ENCODE assay signal across 12 cellular contexts in the genomic region with DNA sequence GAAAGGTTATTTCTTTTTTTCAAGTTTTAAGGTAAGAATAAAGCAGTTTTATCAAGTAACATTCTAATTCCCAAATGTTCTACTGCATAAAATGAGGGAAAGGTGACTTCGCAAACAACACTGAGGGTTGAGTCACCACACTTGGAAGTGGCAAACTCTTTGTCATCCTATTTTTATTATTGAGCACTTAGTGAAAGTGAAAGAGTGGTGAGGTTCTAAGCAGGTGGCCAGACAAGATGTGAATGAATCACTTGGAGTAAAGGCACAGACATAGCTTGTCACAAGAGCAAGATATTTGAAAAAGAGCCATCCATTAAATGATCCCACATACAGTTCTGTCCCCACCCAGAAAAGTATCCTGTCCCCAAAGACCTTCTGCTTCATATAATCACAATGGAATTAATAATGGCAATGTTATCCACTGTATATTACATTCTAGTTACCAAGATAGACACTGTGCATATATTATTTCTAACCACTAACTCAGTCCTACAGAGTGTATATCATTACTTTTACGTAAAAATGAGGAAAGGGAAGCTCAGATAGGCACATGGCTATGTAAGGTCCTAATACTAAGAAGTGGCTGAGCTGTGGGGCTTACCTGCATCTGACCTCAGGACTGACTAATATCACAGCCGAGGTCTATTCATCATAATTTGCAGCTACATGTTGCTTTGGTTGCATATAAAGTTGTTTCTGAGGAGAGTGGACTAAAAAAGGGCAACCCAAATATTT.
A peak's percentile ranks its signal among the peaks of the same experiment; 100 is the strongest.
DNase-seq lines count a peak whose midpoint lies in the region; ATAC-seq, FAIRE-seq and TF ChIP-seq lines count a peak whose summit lies in the region.
"Had no signal": no experiment of that assay in that cellular context is flagged by ENCODE, and none has a peak within 500 bp of the region (broad histone marks: within the 10 kb centered on the region; RNA-seq: fewer than 3 reads in every experiment).

No MANE protein-coding gene starts in this region.

- H3K9ac ChIP-seq in GM12878 (ENCODE audit: control insufficient read depth, insufficient read depth, low read length), result no peak overlapping the region
- no peak overlapping the region for H3K9ac ChIP-seq in HepG2 (ENCODE audit: insufficient read depth, low read depth, low read length)

- CTCF ChIA-PET in GM12878 (lab: Yijun Ruan, JAX) (no interaction called here), HepG2 (lab: Yijun Ruan, JAX; ENCODE audit: low intra/inter-chr PET ratio, low total read pairs) (no interaction called here)

- H3K9me3 ChIP-seq in GM12878 (replicated peaks; ENCODE audit: control insufficient read depth, insufficient read depth, low read length), result no peaks in the 10 kb centered on the region
- peaks cover 5% of the 10 kb centered on the region; the same call in 1 of the 2 replicates for H3K9me3 ChIP-seq in HepG2 (ENCODE audit: low read length)
- H3K9me3 ChIP-seq: SJSA1 had no signal

- intact Hi-C loops in GM12878 (cut with micrococcal nuclease; ENCODE audit: unreplicated experiment), result no loop called here
- intact Hi-C loops in HepG2 (cut with micrococcal nuclease; ENCODE audit: unreplicated experiment), result no loop called here

- H3K4me3 ChIP-seq in GM12878 (no peak overlapping the region), HepG2 (replicated peaks in 1 of 3; ENCODE audit: insufficient read depth in 1 of 3, low read depth in 2 of 3, low read length in 3 of 3) (no peak overlapping the region)
- H3K4me3 ChIP-seq: SJSA1 had no signal

- H3K27me3 Mint-ChIP-seq in mesothelial cell of epicardium (ENCODE audit: low read depth), result no peaks in the 10 kb centered on the region

- no peak overlapping the region for H3K27ac Mint-ChIP-seq in mesothelial cell of epicardium
- H3K27ac Mint-ChIP-seq: CD14-positive monocyte had no signal

- ATAC-seq in GM18498 (IDR thresholded peaks at IDR 0.05; ENCODE audit: unreplicated experiment) (peak; percentile 99), GM21390 (IDR thresholded peaks at IDR 0.05; ENCODE audit: unreplicated experiment) (peak; percentile 99), HG03097 (IDR thresholded peaks at IDR 0.05; ENCODE audit: low FRiP score, unreplicated experiment) (peak; percentile 89), GM12878 (peak; percentile 95), HepG2 (no peak)

- POLR2A ChIA-PET in GM12878 (lab: Charles Lee) (no interaction called here), HepG2 (lab: Yijun Ruan, JAX) (no interaction called here)

- peaks cover 11% of the 10 kb centered on the region for H3K9me3 Mint-ChIP-seq in mesothelial cell of epicardium

- TF ChIP-seq RAD21 in GM12878 (IDR thresholded peaks at IDR 0.05; ENCODE audit: insufficient read depth, low read depth, low read length) (no peak), HepG2 (CRISPR knock-in tag; IDR thresholded peaks at IDR 0.05) (no peak)

- RAD21 ChIA-PET in GM12878 (lab: Charles Lee; ENCODE audit: unreplicated experiment), result interaction anchor here (0.9 to 1.0 kb wide), 2 partner anchors 115 to 270 kb away, joined by 3 read pairs; no protein-coding TSS in a partner anchor

- H3K4me2 ChIP-seq in GM12878 (ENCODE audit: control insufficient read depth, insufficient read depth) (peak overlapping the region; percentile 59), HepG2 (ENCODE audit: low read depth, low read length) (no peak overlapping the region)

- TF ChIP-seq EP300 in GM12878 (IDR thresholded peaks at IDR 0.05; ENCODE audit: borderline replicate concordance in 1 of 2, control insufficient read depth in 1 of 2, low read depth in 2 of 2, low read length in 2 of 2) (no peak), HepG2 (IDR thresholded peaks at IDR 0.05; ENCODE audit: low read depth in 2 of 2, low read length in 2 of 2) (no peak), HepG2 (CRISPR knock-in tag; IDR thresholded peaks at IDR 0.05; ENCODE audit: borderline replicate concordance) (no peak)

- DNase-seq in GM12878 (ENCODE audit: low read depth, low spot score), result peak; percentile 31
- no peak for DNase-seq in NCI-H2107 treated with DMSO at 0.1 percent for 48 hours (lab: John Stamatoyannopoulos, UW; ENCODE audit: unreplicated experiment)
- no peak for DNase-seq in mesothelial cell of epicardium (ENCODE audit: low spot score in 2 of 2, unreplicated experiment in 2 of 2)
- DNase-seq in HepG2 (ENCODE audit: low spot score), result no peak
- DNase-seq in D341Med (ENCODE audit: low spot score), result no peak
- DNase-seq: NCI-H187 had no signal

- H2AFZ ChIP-seq in GM12878 (ENCODE audit: control insufficient read depth, low read depth, low read length), result peak overlapping the region; percentile 13
- no peak overlapping the region for H2AFZ ChIP-seq in HepG2 (ENCODE audit: low read length)

- FAIRE-seq in GM12878 (lab: Jason Lieb, UNC), result no peak
- FAIRE-seq in HepG2 (lab: Jason Lieb, UNC), result no peak
- FAIRE-seq: colon had no signal

- H3K27ac ChIP-seq in GM12878 (ENCODE audit: control insufficient read depth, insufficient read depth) (no peak overlapping the region), HepG2 (ENCODE audit: extremely low read length, insufficient read depth, low read length) (no peak overlapping the region)
- H3K27ac ChIP-seq: SJSA1 had no signal

- H3K36me3 ChIP-seq in GM12878 (ENCODE audit: control insufficient read depth in 2 of 2, insufficient read depth in 2 of 2, low read length in 1 of 2) (no peaks in the 10 kb centered on the region), HepG2 (replicated peaks in 1 of 2; ENCODE audit: control insufficient read depth in 1 of 2, insufficient read depth in 2 of 2, low read length in 2 of 2) (no peaks in the 10 kb centered on the region)
- H3K36me3 ChIP-seq: SJSA1 had no signal

- SMC1A ChIA-PET in GM12878 (lab: Charles Lee; ENCODE audit: uncharacterized antibody, unreplicated experiment), result interaction anchor here (0.6 to 1.4 kb wide), 5 partner anchors 42 to 382 kb away, joined by 3 to 4 read pairs (median 3); no protein-coding TSS in a partner anchor

- H3K4me1 Mint-ChIP-seq in mesothelial cell of epicardium, result no peaks in the 10 kb centered on the region
- H3K4me1 Mint-ChIP-seq: CD14-positive monocyte had no signal

- no TSS peak for BruUV-seq in GM12878 (replicated peaks; lab: Mats Ljungman, UMichigan)
- no TSS peak for BruUV-seq in HepG2 (replicated peaks; lab: Mats Ljungman, UMichigan)

- TF ChIP-seq POLR2A in GM12878 (IDR thresholded peaks at IDR 0.05; ENCODE audit: low read depth, low read length) (no peak), HepG2 (IDR thresholded peaks at IDR 0.05; ENCODE audit: insufficient read depth in 1 of 2, low read depth in 2 of 2, low read length in 2 of 2) (no peak)

- H3K27me3 ChIP-seq in GM12878 (replicated peaks in 1 of 2; ENCODE audit: control insufficient read depth in 2 of 2, insufficient read depth in 2 of 2, low read length in 1 of 2), result no peaks in the 10 kb centered on the region
- no peaks in the 10 kb centered on the region for H3K27me3 ChIP-seq in HepG2 (ENCODE audit: control insufficient read depth in 1 of 2, insufficient read depth in 2 of 2, low read length in 2 of 2)
- H3K27me3 ChIP-seq: SJSA1 had no signal

- H3K4me3 Mint-ChIP-seq in mesothelial cell of epicardium, result no peak overlapping the region
- H3K4me3 Mint-ChIP-seq: CD14-positive monocyte had no signal

- H3K36me3 Mint-ChIP-seq in mesothelial cell of epicardium, result no peaks in the 10 kb centered on the region
- H3K36me3 Mint-ChIP-seq: CD14-positive monocyte had no signal

- H3K79me2 ChIP-seq in GM12878 (ENCODE audit: control insufficient read depth, insufficient read depth, low read length) (no peaks in the 10 kb centered on the region), HepG2 (ENCODE audit: insufficient read depth, low read length) (no peaks in the 10 kb centered on the region)

- H3K4me1 ChIP-seq in GM12878 (ENCODE audit: control insufficient read depth, insufficient read depth, low read length), result peaks cover 2% of the 10 kb centered on the region; the same call in 1 of the 2 replicates
- no peaks in the 10 kb centered on the region for H3K4me1 ChIP-seq in HepG2 (ENCODE audit: insufficient read depth, low read length)
- H3K4me1 ChIP-seq: SJSA1 had no signal

- in situ Hi-C loops in GM12878 (cut with MboI) (no loop called here), HepG2 (cut with HindIII; ENCODE audit: extremely low pct_ligation_motif_present, low pct_unique_long_range_greater_than_20kb) (no loop called here)

- 91% methylated on average over 3 of the region's 3 CpGs for WGBS in GM12878 (ENCODE audit: insufficient coverage, insufficient replicate concordance, low lambda C conversion rate, missing lambda C conversion rate)
- WGBS in HepG2 (ENCODE audit: low lambda C conversion rate), result 6% methylated on average over 3 of the region's 3 CpGs

- H4K20me1 ChIP-seq in GM12878 (ENCODE audit: control insufficient read depth, insufficient read depth), result no peaks in the 10 kb centered on the region
- no peaks in the 10 kb centered on the region for H4K20me1 ChIP-seq in HepG2 (ENCODE audit: insufficient read depth, low read length)

- no peak for TF ChIP-seq CTCF in GM12878 (IDR thresholded peaks at IDR 0.05 in 2 of 3, conservative IDR thresholded peaks at IDR 0.05 in 1 of 3; ENCODE audit: control insufficient read depth in 2 of 3, extremely low read depth in 1 of 3, insufficient read depth in 1 of 3, low read depth in 3 of 3, low read length in 3 of 3)
- no peak for TF ChIP-seq CTCF in mesothelial cell of epicardium (IDR thresholded peaks at IDR 0.05; ENCODE audit: unreplicated experiment)
- TF ChIP-seq CTCF in HepG2 (CRISPR knock-in tag; IDR thresholded peaks at IDR 0.05), result no peak

TF ChIP-seq in GM12878, 131 proteins besides CTCF, POLR2A, EP300 and RAD21 (continues in another document):
- TF ChIP-seq, protein P1, sequence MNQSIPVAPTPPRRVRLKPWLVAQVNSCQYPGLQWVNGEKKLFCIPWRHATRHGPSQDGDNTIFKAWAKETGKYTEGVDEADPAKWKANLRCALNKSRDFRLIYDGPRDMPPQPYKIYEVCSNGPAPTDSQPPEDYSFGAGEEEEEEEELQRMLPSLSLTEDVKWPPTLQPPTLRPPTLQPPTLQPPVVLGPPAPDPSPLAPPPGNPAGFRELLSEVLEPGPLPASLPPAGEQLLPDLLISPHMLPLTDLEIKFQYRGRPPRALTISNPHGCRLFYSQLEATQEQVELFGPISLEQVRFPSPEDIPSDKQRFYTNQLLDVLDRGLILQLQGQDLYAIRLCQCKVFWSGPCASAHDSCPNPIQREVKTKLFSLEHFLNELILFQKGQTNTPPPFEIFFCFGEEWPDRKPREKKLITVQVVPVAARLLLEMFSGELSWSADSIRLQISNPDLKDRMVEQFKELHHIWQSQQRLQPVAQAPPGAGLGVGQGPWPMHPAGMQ (IDR thresholded peaks at IDR 0.05; ENCODE audit: borderline replicate concordance), result no peak

TF ChIP-seq in HepG2, 621 proteins besides CTCF, POLR2A, EP300 and RAD21 (continues in another document):
- no peak for TF ChIP-seq ZBTB7B (CRISPR knock-in tag; IDR thresholded peaks at IDR 0.05)
